8 cellular contexts compared by ENCODE assay signal in the genomic region with DNA sequence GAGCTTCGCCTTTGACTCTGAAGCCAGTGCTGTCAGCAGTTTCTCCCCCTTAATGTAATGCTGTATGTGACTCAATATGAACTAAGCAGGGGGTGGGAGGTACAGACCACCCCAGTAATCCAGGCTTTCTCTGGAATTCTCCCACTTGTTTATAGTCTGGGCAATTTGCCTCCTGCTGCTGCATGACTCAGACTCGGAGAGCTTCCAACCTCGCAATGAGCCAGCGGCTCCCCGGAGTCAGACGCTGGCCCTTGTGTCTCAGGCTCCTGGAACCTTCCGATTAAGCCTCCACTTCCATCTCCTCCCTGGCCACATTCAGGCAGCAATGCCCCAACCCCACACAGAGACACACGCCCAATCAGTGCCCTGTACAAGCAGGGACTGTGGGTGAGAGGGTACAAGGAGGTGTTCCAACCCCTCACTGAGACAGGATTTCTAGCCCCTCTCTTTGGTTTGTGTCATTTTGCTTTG.
DNase-seq lines count a peak whose midpoint lies in the region; ATAC-seq, FAIRE-seq and TF ChIP-seq lines count a peak whose summit lies in the region.

No MANE protein-coding gene starts in this region.

- FAIRE-seq in pancreas (lab: Jason Lieb, UNC) = no peak

- intact Hi-C loops in pancreas (cut with DNase I) = no loop called here

- H3K4me1 ChIP-seq in SJCRH30 (peaks cover 57% of the 10 kb centered on the region), foreskin keratinocyte (peaks cover 19% of the 10 kb centered on the region), pancreas (no peaks in the 10 kb centered on the region)

- H3K27ac Mint-ChIP-seq in activated naive CD8-positive, alpha-beta T cell treated with anti-CD3 and anti-CD28 coated beads, Interleukin-2, amount 50 U/mL, for 24 hours = no peak overlapping the region

- H3K27ac ChIP-seq in SJCRH30 = peak overlapping the region; percentile 98
- peak overlapping the region; percentile 62 for H3K27ac ChIP-seq in foreskin keratinocyte
- H3K27ac ChIP-seq in pancreas = no peak overlapping the region

- peaks cover 15% of the 10 kb centered on the region for H3K27me3 Mint-ChIP-seq in activated naive CD8-positive, alpha-beta T cell treated with anti-CD3 and anti-CD28 coated beads, Interleukin-2, amount 50 U/mL, for 24 hours

- DNase-seq in EH (ENCODE audit: low read depth) (peak; percentile 98), SJCRH30 (peak; percentile 96 to 98), foreskin keratinocyte (peak; percentile 55 to 68), pancreas (peak in 4 of 6 donors; percentile 24 to 62 (median 36)), NCI-H2196 (lab: John Stamatoyannopoulos, UW; ENCODE audit: unreplicated experiment) (no peak), GM10248 (ENCODE audit: extremely low spot score) (no peak)
- no peak for DNase-seq in activated CD4-positive, alpha-beta T cell treated with anti-CD3 and anti-CD28 coated beads, Interleukin-2, amount 50 U/mL, for 1 hour
- no peak for DNase-seq in activated naive CD8-positive, alpha-beta T cell treated with anti-CD3 and anti-CD28 coated beads, Interleukin-2, amount 50 U/mL, for 24 hours

- H3K4me1 Mint-ChIP-seq in activated naive CD8-positive, alpha-beta T cell treated with anti-CD3 and anti-CD28 coated beads, Interleukin-2, amount 50 U/mL, for 24 hours = no peaks in the 10 kb centered on the region

- H3K4me3 ChIP-seq in SJCRH30 (no peak overlapping the region), pancreas (no peak overlapping the region)

- CTCF ChIA-PET in GM10248 (lab: Yijun Ruan, JAX) = no interaction called here

- TF ChIP-seq CTCF in foreskin keratinocyte (conservative IDR thresholded peaks at IDR 0.05) (no peak), pancreas (IDR thresholded peaks at IDR 0.05) (no peak), GM10248 (IDR thresholded peaks at IDR 0.05; ENCODE audit: control extremely low read depth, extremely low read depth, low read depth, missing control alignments) (no peak)

- peaks cover 4% of the 10 kb centered on the region; the same call in 1 of the 2 replicates for H3K9me3 ChIP-seq in SJCRH30 (replicated peaks)
- no peaks in the 10 kb centered on the region for H3K9me3 ChIP-seq in pancreas

- H3K4me3 Mint-ChIP-seq in activated naive CD8-positive, alpha-beta T cell treated with anti-CD3 and anti-CD28 coated beads, Interleukin-2, amount 50 U/mL, for 24 hours = no peak overlapping the region

- no peaks in the 10 kb centered on the region for H3K36me3 Mint-ChIP-seq in activated naive CD8-positive, alpha-beta T cell treated with anti-CD3 and anti-CD28 coated beads, Interleukin-2, amount 50 U/mL, for 24 hours (ENCODE audit: low read depth)

- WGBS in pancreas, 2 donors = 35 to 36% methylated on average over 8 of the region's 8 CpGs

- POLR2A ChIA-PET in GM10248 (lab: Yijun Ruan, JAX) = no interaction called here

- peak; percentile 83 for ATAC-seq in foreskin keratinocyte
- peak in 3 of 4 donors; percentile 64 to 85 (median 80) for ATAC-seq in pancreas
- no peak for ATAC-seq in activated naive CD8-positive, alpha-beta T cell treated with anti-CD3 and anti-CD28 coated beads, Interleukin-2, amount 50 U/mL, for 24 hours

- no peaks in the 10 kb centered on the region for H3K27me3 ChIP-seq in SJCRH30
- H3K27me3 ChIP-seq in foreskin keratinocyte = peaks cover 3% of the 10 kb centered on the region
- no peaks in the 10 kb centered on the region for H3K27me3 ChIP-seq in pancreas

- H3K9me3 Mint-ChIP-seq in activated naive CD8-positive, alpha-beta T cell treated with anti-CD3 and anti-CD28 coated beads, Interleukin-2, amount 50 U/mL, for 24 hours = no peaks in the 10 kb centered on the region

- H3K36me3 ChIP-seq in SJCRH30 (no peaks in the 10 kb centered on the region), pancreas (no peaks in the 10 kb centered on the region)

Comparison
In these comparisons a context has a peak if more than half of its experiments do, and no peak if none do; other contexts are left out.
1. DNase-seq: peak in EH (single experiment), SJCRH30 (2 of 2), foreskin keratinocyte (2 of 2) and pancreas (4 of 6); none in NCI-H2196 (single experiment), GM10248 (single experiment), activated CD4-positive, alpha-beta T cell treated with anti-CD3 and anti-CD28 coated beads, Interleukin-2, amount 50 U/mL, for 1 hour (single experiment) and activated naive CD8-positive, alpha-beta T cell treated with anti-CD3 and anti-CD28 coated beads, Interleukin-2, amount 50 U/mL, for 24 hours (single experiment).
2. H3K27ac ChIP-seq: peak in SJCRH30 (single experiment) and foreskin keratinocyte (single experiment); none in pancreas (0 of 4).